ENCODE assay signal across 11 cellular contexts in genomic region chr4:153570228-153570973, GRCh38.
A peak's percentile ranks its signal among the peaks of the same experiment; 100 is the strongest.
DNase-seq lines count a peak whose midpoint lies in the region; ATAC-seq and TF ChIP-seq lines count a peak whose summit lies in the region.
"Had no signal": no experiment of that assay in that cellular context is flagged by ENCODE, and none has a peak within 500 bp of the region (broad histone marks: within the 10 kb centered on the region; RNA-seq: fewer than 3 reads in every experiment).

No MANE protein-coding gene starts in this region.

- H3K27ac ChIP-seq in DOHH2 (ENCODE audit: low read depth, low read length) (peak overlapping the region; percentile 83), RWPE1 (no peak overlapping the region), tibial artery (peak overlapping the region in 1 of 2 donors; percentile 64)

- H3K27ac Mint-ChIP-seq in central memory CD8-positive, alpha-beta T cell (ENCODE audit: low read depth), result peak overlapping the region; percentile 57
- H3K27ac Mint-ChIP-seq: T-helper 1 cell treated with Interleukin-12 subunit alpha and Interleukin-12 subunit beta and Interleukin-4 antibody, amounts not matched to agents 30 μg/mL and 1 μg/mL, for 36 hours had no signal

- no peaks in the 10 kb centered on the region for H3K9me3 ChIP-seq in DOHH2 (ENCODE audit: control insufficient read depth, insufficient read depth, low read length)
- no peaks in the 10 kb centered on the region for H3K9me3 ChIP-seq in tibial artery

- no peaks in the 10 kb centered on the region for H3K9me2 ChIP-seq in DOHH2 (replicated peaks; ENCODE audit: control insufficient read depth, low read length)

- peaks cover 41% of the 10 kb centered on the region for H3K4me1 Mint-ChIP-seq in central memory CD8-positive, alpha-beta T cell

- 0 out of 2 replicates have a peak overlapping the region, but pooled peaks have one; percentile 1 for H3K4me3 ChIP-seq in DOHH2 (ENCODE audit: low read length)
- no peak overlapping the region for H3K4me3 ChIP-seq in tibial artery

- H3K4me1 ChIP-seq in DOHH2 (ENCODE audit: control insufficient read depth, low read length) (peaks cover 94% of the 10 kb centered on the region), tibial artery (peaks cover 0 to 83% (median 40%) of the 10 kb centered on the region in 4 donors)

- POLR2A ChIA-PET in RWPE1 (lab: Yijun Ruan, JAX; ENCODE audit: low non-redundant PET), result no interaction called here

- DNase-seq in central memory CD8-positive, alpha-beta T cell (ENCODE audit: low spot score in 2 of 2), result no peak
- DNase-seq in amniotic stem cell (lab: John Stamatoyannopoulos, UW), result no peak
- no peak for DNase-seq in RWPE1 (ENCODE audit: low spot score)
- no peak for DNase-seq in tibial artery
- DNase-seq: Calu3; stimulated activated CD8-positive, alpha-beta memory T cell treated with anti-CD3 and anti-CD28 coated beads, Interleukin-4, amount 100 ng/mL, for 48 hours had no signal

- no peaks in the 10 kb centered on the region for H3K9me3 Mint-ChIP-seq in central memory CD8-positive, alpha-beta T cell
- H3K9me3 Mint-ChIP-seq: T-helper 1 cell treated with Interleukin-12 subunit alpha and Interleukin-12 subunit beta and Interleukin-4 antibody, amounts not matched to agents 30 μg/mL and 1 μg/mL, for 36 hours had no signal

- intact Hi-C loops in tibial artery (cut with DNase I; ENCODE audit: low total_unique reads), result loop anchor here (5.0 to 10.0 kb wide), 2 partner anchors 103 to 346 kb away; partner anchors contain the start of gene TMEM131L

- H3K4me3 Mint-ChIP-seq in central memory CD8-positive, alpha-beta T cell, result no peak overlapping the region
- H3K4me3 Mint-ChIP-seq: T-helper 1 cell treated with Interleukin-12 subunit alpha and Interleukin-12 subunit beta and Interleukin-4 antibody, amounts not matched to agents 30 μg/mL and 1 μg/mL, for 36 hours had no signal

- ATAC-seq in GM19023 (IDR thresholded peaks at IDR 0.05; ENCODE audit: unreplicated experiment) (peak; percentile 59), HG02981 (IDR thresholded peaks at IDR 0.05; ENCODE audit: unreplicated experiment) (peak; percentile 34), GM19455 (IDR thresholded peaks at IDR 0.05; ENCODE audit: unreplicated experiment) (no peak)
- no peak for ATAC-seq in central memory CD8-positive, alpha-beta T cell (replicated peaks; ENCODE audit: extremely low read depth, poor library complexity, severe bottlenecking)

- peaks cover 18% of the 10 kb centered on the region for H3K36me3 Mint-ChIP-seq in central memory CD8-positive, alpha-beta T cell (ENCODE audit: insufficient read depth)

- no peaks in the 10 kb centered on the region for H3K27me3 ChIP-seq in DOHH2 (ENCODE audit: control insufficient read depth, low read length)
- no peaks in the 10 kb centered on the region for H3K27me3 ChIP-seq in tibial artery

- TF ChIP-seq CTCF in DOHH2 (IDR thresholded peaks at IDR 0.05; ENCODE audit: low read depth, low read length, poor library complexity, severe bottlenecking) (no peak), RWPE1 (conservative IDR thresholded peaks at IDR 0.05; ENCODE audit: low read depth) (no peak), tibial artery (IDR thresholded peaks at IDR 0.05) (no peak)

- no peaks in the 10 kb centered on the region; the same call in 1 of the 2 replicates for H4K20me1 ChIP-seq in DOHH2 (ENCODE audit: control insufficient read depth, insufficient read depth, low read depth, low read length)

- peaks cover 93% of the 10 kb centered on the region for H3K36me3 ChIP-seq in DOHH2 (ENCODE audit: control insufficient read depth, low read length)
- H3K36me3 ChIP-seq in tibial artery, result no peaks in the 10 kb centered on the region

- H3K4me2 ChIP-seq in DOHH2 (ENCODE audit: low read length), result peak overlapping the region; percentile 30

- no peaks in the 10 kb centered on the region for H3K27me3 Mint-ChIP-seq in central memory CD8-positive, alpha-beta T cell

- peaks cover 71% of the 10 kb centered on the region for H3F3A ChIP-seq in DOHH2 (ENCODE audit: control insufficient read depth, insufficient read depth)

- CTCF ChIA-PET in RWPE1 (lab: Yijun Ruan, JAX), result interaction anchor here (0.6 to 1.4 kb wide), 2 partner anchors 226 to 228 kb away, joined by 3 to 4 read pairs; no protein-coding TSS in a partner anchor

- peaks cover 99% of the 10 kb centered on the region for H3K79me2 ChIP-seq in DOHH2 (ENCODE audit: control insufficient read depth, low read length)

Comparison
In these comparisons a context has a peak if more than half of its experiments do, and no peak if none do; other contexts are left out.
1. ATAC-seq: peak in GM19023 (single experiment) and HG02981 (single experiment); none in central memory CD8-positive, alpha-beta T cell (single experiment) and GM19455 (single experiment).